In genomic region chr10:132229834-132230556, GRCh38 we compare ENCODE assay signal across 7 cellular contexts. TPM values are rescaled to one million over a fixed set of nuclear protein-coding genes. Genes with fewer than 3 reads are reported as not detected.
A peak's percentile ranks its signal among the peaks of the same experiment; 100 is the strongest.
DNase-seq lines count a peak whose midpoint lies in the region; ATAC-seq lines count a peak whose summit lies in the region.

No MANE protein-coding gene starts in this region.

- H2AK5ac ChIP-seq in mesendoderm (ENCODE audit: low read length), result no peak overlapping the region

- no peaks in the 10 kb centered on the region for H3K79me1 ChIP-seq in mesendoderm (ENCODE audit: low read length)

- no peak overlapping the region for H3K27ac ChIP-seq in duodenal mucosa (ENCODE audit: low read depth, low read length)
- no peak overlapping the region for H3K27ac ChIP-seq in mesendoderm (ENCODE audit: low read depth, low read length)

- H2BK5ac ChIP-seq in mesendoderm (ENCODE audit: low read length), result no peak overlapping the region

- H4K8ac ChIP-seq in mesendoderm (ENCODE audit: low read depth, low read length), result no peak overlapping the region

- WGBS in mesendoderm (ENCODE audit: extremely low coverage, insufficient coverage, low lambda C conversion rate), result no CpG with 5 or more reads among the region's 36 CpGs

- no peak overlapping the region for H3K18ac ChIP-seq in mesendoderm (ENCODE audit: low read length)

- DNase-seq in NCI-H2029 treated with DMSO at 0.1 percent for 48 hours (lab: John Stamatoyannopoulos, UW) (peak; percentile 12), NCI-H2171 treated with DMSO at 0.1 percent for 48 hours (lab: John Stamatoyannopoulos, UW) (no peak), mesendoderm (no peak)
- no peak for DNase-seq in central memory CD4-positive, alpha-beta T cell

- no peak overlapping the region for H3K9ac ChIP-seq in duodenal mucosa (ENCODE audit: low read depth in 1 of 2, low read length in 2 of 2)
- peak overlapping the region; percentile 52 for H3K9ac ChIP-seq in skeletal muscle satellite cell (ENCODE audit: low read depth, low read length)
- no peak overlapping the region for H3K9ac ChIP-seq in mesendoderm (ENCODE audit: low read length)

- H2BK120ac ChIP-seq in mesendoderm (ENCODE audit: low read depth, low read length), result no peak overlapping the region

- H3K4me1 ChIP-seq in duodenal mucosa (ENCODE audit: control insufficient read depth in 1 of 2, insufficient read depth in 2 of 2, low read length in 2 of 2) (peaks cover 0 to 13% of the 10 kb centered on the region in 2 donors), skeletal muscle satellite cell (ENCODE audit: control insufficient read depth, insufficient read depth, low read length) (peaks cover 13% of the 10 kb centered on the region), mesendoderm (ENCODE audit: control insufficient read depth, low read depth, low read length) (no peaks in the 10 kb centered on the region)

- H3K36me3 ChIP-seq in duodenal mucosa (ENCODE audit: control insufficient read depth in 1 of 2, insufficient read depth in 2 of 2, low read length in 2 of 2), result no peaks in the 10 kb centered on the region
- H3K36me3 ChIP-seq in skeletal muscle satellite cell (ENCODE audit: insufficient read depth, low read length), result no peaks in the 10 kb centered on the region
- H3K36me3 ChIP-seq in mesendoderm (ENCODE audit: control insufficient read depth, insufficient read depth, low read length), result no peaks in the 10 kb centered on the region

- no peak overlapping the region for H3K4ac ChIP-seq in mesendoderm (ENCODE audit: low read depth, low read length)

- H3K23ac ChIP-seq in mesendoderm (ENCODE audit: low read length), result no peak overlapping the region

- H3K9me3 ChIP-seq in duodenal mucosa (ENCODE audit: control insufficient read depth in 1 of 2, low read length in 2 of 2), result no peaks in the 10 kb centered on the region
- no peaks in the 10 kb centered on the region for H3K9me3 ChIP-seq in skeletal muscle satellite cell (replicated peaks; ENCODE audit: low read length)

- no peak overlapping the region for H2BK15ac ChIP-seq in mesendoderm (replicated peaks; ENCODE audit: low read depth)

- peak overlapping the region; percentile 78 for H3K4me2 ChIP-seq in skeletal muscle satellite cell (ENCODE audit: low read length)
- no peak overlapping the region for H3K4me2 ChIP-seq in mesendoderm (ENCODE audit: low read length)

- H3K4me3 ChIP-seq in duodenal mucosa (ENCODE audit: low read depth in 1 of 2, low read length in 2 of 2) (peak overlapping the region; percentile 11 to 54), skeletal muscle satellite cell (ENCODE audit: low read length) (peak overlapping the region; percentile 63), mesendoderm (ENCODE audit: low read length) (no peak overlapping the region)

- H3K56ac ChIP-seq in mesendoderm (ENCODE audit: low read length), result no peak overlapping the region

- peak; percentile 52 for ATAC-seq in GM19468 (IDR thresholded peaks at IDR 0.05; ENCODE audit: extremely low read depth, unreplicated experiment)

- H3K79me2 ChIP-seq in mesendoderm (ENCODE audit: control insufficient read depth, insufficient read depth, low read length), result no peaks in the 10 kb centered on the region

- no peak overlapping the region for H4K5ac ChIP-seq in mesendoderm (ENCODE audit: low read length)

- H3K27me3 ChIP-seq in duodenal mucosa (ENCODE audit: control insufficient read depth in 1 of 2, insufficient read depth in 2 of 2, low read length in 2 of 2) (no peaks in the 10 kb centered on the region), skeletal muscle satellite cell (ENCODE audit: control insufficient read depth, insufficient read depth, low read length) (no peaks in the 10 kb centered on the region), mesendoderm (ENCODE audit: insufficient read depth, low read length, poor library complexity) (no peaks in the 10 kb centered on the region)

RNA-seq across cellular contexts. Expression of gene DPYSL4, which starts 43.2 kb away (rescaled TPM):
- 3.0 and 22.1 TPM in 2 replicates for total RNA-seq in skeletal muscle satellite cell (2012; rRNA removed)
- polyA plus RNA-seq in mesendoderm (2013, experiment 1 of 2), result 5.6 TPM
- 5.8 TPM for polyA plus RNA-seq in mesendoderm (2013, experiment 2 of 2)
